ENCODE assay signal across 20 cellular contexts in genomic region chr3:50637012-50637411, GRCh38. TPM values are rescaled to one million over a fixed set of nuclear protein-coding genes. Genes with fewer than 3 reads are reported as not detected.
A peak's percentile ranks its signal among the peaks of the same experiment; 100 is the strongest.
DNase-seq lines count a peak whose midpoint lies in the region; ATAC-seq, FAIRE-seq and TF ChIP-seq lines count a peak whose summit lies in the region.
"Had no signal": no experiment of that assay in that cellular context is flagged by ENCODE, and none has a peak within 500 bp of the region (broad histone marks: within the 10 kb centered on the region; RNA-seq: fewer than 3 reads in every experiment).

No MANE protein-coding gene starts in this region.

- peaks cover 50% of the 10 kb centered on the region for H3K4me1 Mint-ChIP-seq in T-helper 17 cell
- peaks cover 72% of the 10 kb centered on the region for H3K4me1 Mint-ChIP-seq in stimulated activated effector memory CD8-positive, alpha-beta T cell treated with anti-CD3 and anti-CD28 coated beads, Interleukin-12 subunit alpha, Interleukin-12 subunit beta, amount 100 ng/mL, for 72 hours
- peaks cover 54% of the 10 kb centered on the region for H3K4me1 Mint-ChIP-seq in CD4-positive, alpha-beta T cell (ENCODE audit: low read depth)

- no peak overlapping the region for H3K9ac ChIP-seq in H1 (replicated peaks in 1 of 4; ENCODE audit: extremely low read depth in 1 of 4, low read depth in 3 of 4, low read length in 3 of 4)
- H3K9ac ChIP-seq: KMS-11 had no signal

- no peak overlapping the region for H4K8ac ChIP-seq in H1 (ENCODE audit: extremely low read depth, insufficient read depth, low read length)

- H3K36me3 Mint-ChIP-seq in T-helper 17 cell (ENCODE audit: low read depth) = peaks cover 7% of the 10 kb centered on the region
- H3K36me3 Mint-ChIP-seq in stimulated activated effector memory CD8-positive, alpha-beta T cell treated with anti-CD3 and anti-CD28 coated beads, Interleukin-12 subunit alpha, Interleukin-12 subunit beta, amount 100 ng/mL, for 72 hours = peaks cover 59% of the 10 kb centered on the region
- peaks cover 54% of the 10 kb centered on the region for H3K36me3 Mint-ChIP-seq in CD4-positive, alpha-beta T cell (ENCODE audit: low read depth)

- no peak overlapping the region for H2BK15ac ChIP-seq in H1 (ENCODE audit: low read length)

- TF ChIP-seq RAD21 in H1 (IDR thresholded peaks at IDR 0.05 in 1 of 2, conservative IDR thresholded peaks at IDR 0.05 in 1 of 2; ENCODE audit: low read depth in 2 of 2, low read length in 2 of 2) = no peak

- H3K23me2 ChIP-seq in H1 (ENCODE audit: low read depth, low read length) = 0 out of 2 replicates have a peak, but pooled peaks cover 1% of the 10 kb centered on the region

- TF ChIP-seq EP300 in H1 (IDR thresholded peaks at IDR 0.05; ENCODE audit: borderline replicate concordance in 1 of 2, low read depth in 2 of 2, low read length in 2 of 2) = no peak

- no peak for TF ChIP-seq CTCF in right atrium auricular region (IDR thresholded peaks at IDR 0.05)
- no peak for TF ChIP-seq CTCF in H1 (IDR thresholded peaks at IDR 0.05; ENCODE audit: control extremely low read depth in 1 of 3, insufficient read depth in 1 of 3, low read depth in 1 of 3, low read length in 3 of 3)
- no peak for TF ChIP-seq CTCF in CD4-positive, alpha-beta T cell (IDR thresholded peaks at IDR 0.05)
- TF ChIP-seq CTCF in GM20000 (IDR thresholded peaks at IDR 0.05; ENCODE audit: extremely low read depth, missing control alignments) = no peak

- H3K56ac ChIP-seq in H1 (replicated peaks; ENCODE audit: insufficient read length, low read depth, low read length) = no peak overlapping the region

- ATAC-seq in left cardiac atrium (no peak), T-helper 17 cell (no peak), HG03139 (IDR thresholded peaks at IDR 0.05; ENCODE audit: unreplicated experiment) (no peak)
- ATAC-seq in stimulated activated effector memory CD8-positive, alpha-beta T cell treated with anti-CD3 and anti-CD28 coated beads, Interleukin-12 subunit alpha, Interleukin-12 subunit beta, amount 100 ng/mL, for 72 hours = no peak
- no peak for ATAC-seq in CD4-positive, alpha-beta T cell (ENCODE audit: poor library complexity)
- ATAC-seq: upper lobe of right lung had no signal

- H3K27me3 Mint-ChIP-seq in T-helper 17 cell = no peaks in the 10 kb centered on the region
- H3K27me3 Mint-ChIP-seq in CD4-positive, alpha-beta T cell = no peaks in the 10 kb centered on the region
- H3K27me3 Mint-ChIP-seq: memory B cell, naive B cell had no signal

- H3K23ac ChIP-seq in H1 (ENCODE audit: insufficient read length) = no peak overlapping the region

- H2BK5ac ChIP-seq in H1 (ENCODE audit: low read depth, low read length) = no peak overlapping the region

- intact Hi-C loops in left cardiac atrium (cut with DNase I) = no loop called here
- intact Hi-C loops in CD4-positive, alpha-beta T cell (cut with DNase I, micrococcal nuclease) = loop anchor here in 1 of 2 experiments (5.0 kb wide), 1 partner anchor 790 kb away; no protein-coding TSS in a partner anchor

- peaks cover 3 to 19% of the 10 kb centered on the region in 2 experiments for H4K20me1 ChIP-seq in H1 (replicated peaks in 1 of 2; ENCODE audit: control insufficient read depth in 1 of 2, insufficient read depth in 2 of 2, low read length in 2 of 2)

- H3K9me3 ChIP-seq in right atrium auricular region = no peaks in the 10 kb centered on the region
- no peaks in the 10 kb centered on the region for H3K9me3 ChIP-seq in T-helper 17 cell (ENCODE audit: control insufficient read depth, low read length, poor library complexity, severe bottlenecking)
- H3K9me3 ChIP-seq in H1 (ENCODE audit: insufficient read depth in 2 of 2, low read depth in 1 of 2, low read length in 1 of 2) = no peaks in the 10 kb centered on the region
- H3K9me3 ChIP-seq in CD4-positive, alpha-beta T cell (ENCODE audit: control insufficient read depth, low read length) = no peaks in the 10 kb centered on the region
- H3K9me3 ChIP-seq: upper lobe of right lung had no signal

- TF ChIP-seq POLR2A in H1 (IDR thresholded peaks at IDR 0.05; ENCODE audit: control extremely low read depth in 1 of 2, low read depth in 2 of 2, low read length in 2 of 2) = no peak

- H3K79me1 ChIP-seq in H1 (ENCODE audit: low read depth, low read length) = peaks cover 16% of the 10 kb centered on the region; the same call in 1 of the 2 replicates

- H3K4ac ChIP-seq in H1 (replicated peaks; ENCODE audit: insufficient read length, low read depth, low read length) = no peak overlapping the region

- H2BK120ac ChIP-seq in H1 (replicated peaks; ENCODE audit: low read depth, low read length) = no peak overlapping the region

- no peak for DNase-seq in right atrium auricular region (ENCODE audit: low spot score)
- no peak for DNase-seq in left cardiac atrium
- DNase-seq in T-helper 17 cell = no peak
- no peak for DNase-seq in H1 (ENCODE audit: low read depth in 1 of 2, low spot score in 2 of 2)
- no peak for DNase-seq in stimulated activated effector memory CD8-positive, alpha-beta T cell treated with anti-CD3 and anti-CD28 coated beads, Interleukin-12 subunit alpha, Interleukin-12 subunit beta, amount 100 ng/mL, for 72 hours (ENCODE audit: low spot score in 2 of 2)
- DNase-seq in CD4-positive, alpha-beta T cell = no peak
- DNase-seq in GM20000 (ENCODE audit: low spot score) = no peak
- DNase-seq: activated CD8-positive, alpha-beta memory T cell treated with anti-CD3 and anti-CD28 coated beads for 24 hours; activated effector memory CD4-positive, alpha-beta T cell treated with anti-CD3 and anti-CD28 coated beads, Interleukin-2, amount 50 U/mL, for 16 hours; EL; islet precursor cell; naive B cell; NCI-H1930; stimulated activated CD4-positive, alpha-beta T cell treated with anti-CD3 and anti-CD28 coated beads, Interleukin-2, amount 100 ng/mL, for 24 hours; upper lobe of right lung had no signal

- no peak for FAIRE-seq in H1 (lab: Jason Lieb, UNC)
- FAIRE-seq: astrocyte, GM18507 had no signal

- H3K27ac ChIP-seq in right atrium auricular region = peak overlapping the region; percentile 33 to 56
- no peak overlapping the region for H3K27ac ChIP-seq in H1 (ENCODE audit: low read depth, low read length)
- H3K27ac ChIP-seq in CD4-positive, alpha-beta T cell (ENCODE audit: low read depth, low read length) = no peak overlapping the region
- H3K27ac ChIP-seq: KMS-11, upper lobe of right lung had no signal

- H2BK20ac ChIP-seq in H1 (ENCODE audit: low read length) = no peak overlapping the region

- H3K36me3 ChIP-seq in right atrium auricular region = peaks cover 23% of the 10 kb centered on the region
- peaks cover 0 to 11% (median 0%) of the 10 kb centered on the region in 4 experiments; a peak in 2 of 8 replicates for H3K36me3 ChIP-seq in H1 (ENCODE audit: control insufficient read depth in 2 of 4, insufficient read depth in 4 of 4, low read length in 3 of 4)

- no peak overlapping the region for H2BK12ac ChIP-seq in H1 (ENCODE audit: low read depth, low read length)

- no peak overlapping the region for H4K91ac ChIP-seq in H1 (replicated peaks; ENCODE audit: insufficient read length, low read length)

- peaks cover 0 to 12% of the 10 kb centered on the region in 2 experiments; a peak in 1 of 4 replicates for H3K79me2 ChIP-seq in H1 (ENCODE audit: control insufficient read depth in 1 of 2, insufficient read depth in 2 of 2, low read length in 2 of 2)

- WGBS in H1 (ENCODE audit: extremely low coverage in 1 of 2, insufficient coverage in 1 of 2, insufficient read length in 1 of 2, insufficient replicate concordance in 2 of 2, low coverage in 1 of 2, low lambda C conversion rate in 2 of 2, missing lambda C conversion rate in 1 of 2), 2 experiments = 55% methylated on average over 4 of the region's 4 CpGs; no CpG with 5 or more reads in 1 of the 2 experiments

- no peak overlapping the region for H3K4me2 ChIP-seq in H1 (ENCODE audit: insufficient read depth in 1 of 2, low read depth in 2 of 2, low read length in 2 of 2)
- H3K4me2 ChIP-seq: KMS-11 had no signal

- no peak overlapping the region for H3K14ac ChIP-seq in H1 (ENCODE audit: insufficient read length)

- no peak overlapping the region for H4K5ac ChIP-seq in H1 (ENCODE audit: insufficient read length, low read depth, low read length)

- no peak overlapping the region for H3K18ac ChIP-seq in H1 (ENCODE audit: extremely low read depth, low read length)

- no peaks in the 10 kb centered on the region for H3K27me3 ChIP-seq in right atrium auricular region
- no peaks in the 10 kb centered on the region for H3K27me3 ChIP-seq in H1 (replicated peaks in 1 of 4; ENCODE audit: control insufficient read depth in 3 of 4, extremely low read depth in 1 of 4, insufficient read depth in 3 of 4, low read length in 3 of 4)
- H3K27me3 ChIP-seq in CD4-positive, alpha-beta T cell (ENCODE audit: control insufficient read depth, insufficient read depth, low read length) = no peaks in the 10 kb centered on the region
- H3K27me3 ChIP-seq: upper lobe of right lung had no signal

- CTCF ChIA-PET in H1 (lab: Charles Lee; ENCODE audit: partially characterized antibody) = interaction anchor here (1.2 to 63.8 kb wide), 3 partner anchors 13 to 127 kb away, joined by 3 to 1262 read pairs (median 1262); partner anchors contain the start of genes CISH, DOCK3 and MAPKAPK3
- CTCF ChIA-PET in CD4-positive, alpha-beta T cell (lab: Charles Lee) = no interaction called here

- H3K4me3 ChIP-seq in right atrium auricular region (no peak overlapping the region), H1 (ENCODE audit: extremely low read depth in 1 of 4, insufficient read depth in 2 of 4, low read depth in 3 of 4, low read length in 4 of 4) (no peak overlapping the region)
- H3K4me3 ChIP-seq: upper lobe of right lung had no signal

- H3K4me3 Mint-ChIP-seq in T-helper 17 cell = no peak overlapping the region
- H3K4me3 Mint-ChIP-seq in stimulated activated effector memory CD8-positive, alpha-beta T cell treated with anti-CD3 and anti-CD28 coated beads, Interleukin-12 subunit alpha, Interleukin-12 subunit beta, amount 100 ng/mL, for 72 hours = no peak overlapping the region
- no peak overlapping the region for H3K4me3 Mint-ChIP-seq in CD4-positive, alpha-beta T cell
- H3K4me3 Mint-ChIP-seq: memory B cell had no signal

- peak overlapping the region; percentile 95 for H3K27ac Mint-ChIP-seq in T-helper 17 cell
- peak overlapping the region; percentile 89 for H3K27ac Mint-ChIP-seq in stimulated activated effector memory CD8-positive, alpha-beta T cell treated with anti-CD3 and anti-CD28 coated beads, Interleukin-12 subunit alpha, Interleukin-12 subunit beta, amount 100 ng/mL, for 72 hours
- no peak overlapping the region for H3K27ac Mint-ChIP-seq in CD4-positive, alpha-beta T cell
- H3K27ac Mint-ChIP-seq: memory B cell had no signal

- no peaks in the 10 kb centered on the region for H3K9me3 Mint-ChIP-seq in stimulated activated effector memory CD8-positive, alpha-beta T cell treated with anti-CD3 and anti-CD28 coated beads, Interleukin-12 subunit alpha, Interleukin-12 subunit beta, amount 100 ng/mL, for 72 hours
- no peaks in the 10 kb centered on the region for H3K9me3 Mint-ChIP-seq in CD4-positive, alpha-beta T cell
- H3K9me3 Mint-ChIP-seq: memory B cell, naive B cell had no signal

- peaks cover 0 to 55% of the 10 kb centered on the region in 2 donors for H3K4me1 ChIP-seq in right atrium auricular region
- peaks cover 2 to 15% (median 8%) of the 10 kb centered on the region in 4 experiments; a peak in 6 of 7 replicates for H3K4me1 ChIP-seq in H1 (replicated peaks in 1 of 4; ENCODE audit: control insufficient read depth in 3 of 4, insufficient read depth in 4 of 4, low read length in 3 of 4)

- no peak overlapping the region for H2AFZ ChIP-seq in H1 (ENCODE audit: low read length)

- POLR2A ChIA-PET in H1 (lab: Charles Lee; ENCODE audit: partially characterized antibody) = interaction anchor here (0.9 to 1.1 kb wide), 3 partner anchors 11 to 288 kb away, joined by 3 read pairs; no protein-coding TSS in a partner anchor
- POLR2A ChIA-PET in CD4-positive, alpha-beta T cell (lab: Charles Lee) = no interaction called here

- H2AK5ac ChIP-seq in H1 (ENCODE audit: low read depth, low read length) = no peak overlapping the region

RNA-seq across cellular contexts. Expression of gene MAPKAPK3, which starts 20.1 kb away (rescaled TPM):
- total RNA-seq in right atrium auricular region (100 to 1,000 TPM; 148 to 187 TPM), left cardiac atrium (100 to 1,000 TPM; 170 to 177 TPM), T-helper 17 cell (10 to 100 TPM; 44.7 to 49.2 TPM)
- total RNA-seq in H1 (2021; fragmentation: NEBNext Ultra II Directional; extraction: Animal tissue kit (Norgen Biotek cat#: 25700)) = 52.7 and 65.4 TPM in 2 replicates
- polyA plus RNA-seq in H1 (2011; rRNA removed) = 87.9 and 99.8 TPM in 2 replicates
- 82.8 TPM for polyA plus RNA-seq in H1 (2011; cell fraction: cytosol; rRNA removed)
- 79.2 TPM for polyA plus RNA-seq in H1 (2011; cell fraction: nucleus; rRNA removed)
- polyA plus RNA-seq in H1 (2012, experiment 1 of 2) = 48.0 to 63.0 TPM (median 59.2 TPM) in 4 replicates
- 82.4 TPM for polyA plus RNA-seq in H1 (2012, experiment 2 of 2)
- 39.1 TPM for polyA plus RNA-seq in H1 (2013, experiment 1 of 2)
- polyA plus RNA-seq in H1 (2013, experiment 2 of 2) = 40.2 TPM
- polyA minus RNA-seq in H1 (2011; rRNA and poly(A)+ RNA removed) = 77.9 and 129 TPM in 2 replicates
- 31.9 TPM for polyA minus RNA-seq in H1 (2011; cell fraction: cytosol; rRNA and poly(A)+ RNA removed)
- polyA minus RNA-seq in H1 (2011; cell fraction: nucleus; rRNA and poly(A)+ RNA removed) = 34.5 TPM
- total RNA-seq in CD4-positive, alpha-beta T cell = 10 to 100 TPM; 16.4 to 16.6 TPM

RNA-seq across cellular contexts. Expression of gene CISH, which starts 25.4 kb away (rescaled TPM):
- total RNA-seq in right atrium auricular region = 1 to 10 TPM; 4.7 to 9.9 TPM
- 10 to 100 TPM in 1 of 2 donors, 1 to 10 TPM in 1; 10.0 to 41.9 TPM for total RNA-seq in left cardiac atrium
- total RNA-seq in T-helper 17 cell = 10 to 100 TPM; 28.3 to 63.4 TPM
- total RNA-seq in H1 (2021; fragmentation: NEBNext Ultra II Directional; extraction: Animal tissue kit (Norgen Biotek cat#: 25700)) = 1.9 and 3.1 TPM in 2 replicates
- 2.2 and 3.0 TPM in 2 replicates for polyA plus RNA-seq in H1 (2011; rRNA removed)
- polyA plus RNA-seq in H1 (2011; cell fraction: cytosol; rRNA removed) = 1.0 TPM
- polyA plus RNA-seq in H1 (2011; cell fraction: nucleus; rRNA removed) = 1.6 TPM
- 1.4 to 2.6 TPM (median 1.8 TPM) in 4 replicates for polyA plus RNA-seq in H1 (2012, experiment 1 of 2)
- 1.7 TPM for polyA plus RNA-seq in H1 (2012, experiment 2 of 2)
- polyA plus RNA-seq in H1 (2013, experiment 1 of 2) = 1.7 TPM
- polyA plus RNA-seq in H1 (2013, experiment 2 of 2) = 1.7 TPM
- 1.8 TPM in 2 replicates for polyA minus RNA-seq in H1 (2011; rRNA and poly(A)+ RNA removed)
- 1.6 TPM for polyA minus RNA-seq in H1 (2011; cell fraction: cytosol; rRNA and poly(A)+ RNA removed)
- 2.2 TPM for polyA minus RNA-seq in H1 (2011; cell fraction: nucleus; rRNA and poly(A)+ RNA removed)
- total RNA-seq in CD4-positive, alpha-beta T cell = 1 to 10 TPM; 3.5 to 3.7 TPM

RNA-seq across cellular contexts. Expression of gene DOCK3, which starts 37.7 kb away (rescaled TPM):
- total RNA-seq in right atrium auricular region = 1 to 10 TPM; 2.7 to 4.6 TPM
- total RNA-seq in left cardiac atrium = 1 to 10 TPM; 2.8 to 3.8 TPM
- total RNA-seq in T-helper 17 cell = 1 to 10 TPM; 1.9 to 3.2 TPM
- total RNA-seq in H1 (2021; fragmentation: NEBNext Ultra II Directional; extraction: Animal tissue kit (Norgen Biotek cat#: 25700)) = 4.6 and 5.0 TPM in 2 replicates
- 2.7 and 3.6 TPM in 2 replicates for polyA plus RNA-seq in H1 (2011; rRNA removed)
- polyA plus RNA-seq in H1 (2011; cell fraction: cytosol; rRNA removed) = 3.1 TPM
- polyA plus RNA-seq in H1 (2011; cell fraction: nucleus; rRNA removed) = 13.9 TPM
- polyA plus RNA-seq in H1 (2012, experiment 1 of 2) = 3.8 to 5.0 TPM (median 4.6 TPM) in 4 replicates
- 0.35 TPM for polyA plus RNA-seq in H1 (2012, experiment 2 of 2)
- polyA plus RNA-seq in H1 (2013, experiment 1 of 2) = 2.4 TPM
- 2.2 TPM for polyA plus RNA-seq in H1 (2013, experiment 2 of 2)
- polyA minus RNA-seq in H1 (2011; rRNA and poly(A)+ RNA removed) = 10.1 and 12.7 TPM in 2 replicates
- 3.2 TPM for polyA minus RNA-seq in H1 (2011; cell fraction: cytosol; rRNA and poly(A)+ RNA removed)
- 17.4 TPM for polyA minus RNA-seq in H1 (2011; cell fraction: nucleus; rRNA and poly(A)+ RNA removed)
- 1 to 10 TPM in 1 of 2 experiments, under 1 TPM in 1; 0.93 to 1.1 TPM for total RNA-seq in CD4-positive, alpha-beta T cell

Comparison
In these comparisons a context has a peak if more than half of its experiments do, and no peak if none do; other contexts are left out.
1. H3K27ac ChIP-seq: peak in right atrium auricular region (2 of 2); none in H1 (single experiment) and CD4-positive, alpha-beta T cell (single experiment).